1 cellular context compared by ENCODE assay signal in the genomic region with DNA sequence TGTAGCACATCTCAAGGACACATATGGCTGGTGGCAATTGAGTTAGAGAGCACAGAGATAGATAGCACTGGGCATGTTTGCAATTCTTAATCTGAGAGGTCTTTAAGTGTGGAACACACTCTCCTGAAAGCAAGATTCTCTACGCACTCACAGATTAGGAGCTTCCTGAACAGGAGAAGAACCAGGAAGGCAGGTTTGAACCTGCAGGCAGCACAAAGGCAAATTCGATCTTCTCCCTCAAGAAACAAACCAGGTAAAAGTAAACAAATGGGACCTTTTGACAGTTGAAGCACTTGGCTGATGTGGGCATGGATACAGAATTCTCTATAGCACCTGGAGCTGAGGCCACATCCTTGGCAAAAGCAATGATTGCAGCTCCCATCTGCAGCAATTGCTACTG.
TF ChIP-seq lines count a peak whose summit lies in the region.

No MANE protein-coding gene starts in this region.

TF ChIP-seq in SK-N-SH, 30 proteins besides CTCF, POLR2A, EP300 and RAD21 (continued from another document):
- TF ChIP-seq, protein P1, sequence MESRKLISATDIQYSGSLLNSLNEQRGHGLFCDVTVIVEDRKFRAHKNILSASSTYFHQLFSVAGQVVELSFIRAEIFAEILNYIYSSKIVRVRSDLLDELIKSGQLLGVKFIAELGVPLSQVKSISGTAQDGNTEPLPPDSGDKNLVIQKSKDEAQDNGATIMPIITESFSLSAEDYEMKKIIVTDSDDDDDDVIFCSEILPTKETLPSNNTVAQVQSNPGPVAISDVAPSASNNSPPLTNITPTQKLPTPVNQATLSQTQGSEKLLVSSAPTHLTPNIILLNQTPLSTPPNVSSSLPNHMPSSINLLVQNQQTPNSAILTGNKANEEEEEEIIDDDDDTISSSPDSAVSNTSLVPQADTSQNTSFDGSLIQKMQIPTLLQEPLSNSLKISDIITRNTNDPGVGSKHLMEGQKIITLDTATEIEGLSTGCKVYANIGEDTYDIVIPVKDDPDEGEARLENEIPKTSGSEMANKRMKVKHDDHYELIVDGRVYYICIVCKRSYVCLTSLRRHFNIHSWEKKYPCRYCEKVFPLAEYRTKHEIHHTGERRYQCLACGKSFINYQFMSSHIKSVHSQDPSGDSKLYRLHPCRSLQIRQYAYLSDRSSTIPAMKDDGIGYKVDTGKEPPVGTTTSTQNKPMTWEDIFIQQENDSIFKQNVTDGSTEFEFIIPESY (IDR thresholded peaks at IDR 0.05; ENCODE audit: borderline replicate concordance, low read depth): no peak
- TF ChIP-seq FOXJ3 (CRISPR knock-in tag; IDR thresholded peaks at IDR 0.05): no peak
- TF ChIP-seq, protein P2, sequence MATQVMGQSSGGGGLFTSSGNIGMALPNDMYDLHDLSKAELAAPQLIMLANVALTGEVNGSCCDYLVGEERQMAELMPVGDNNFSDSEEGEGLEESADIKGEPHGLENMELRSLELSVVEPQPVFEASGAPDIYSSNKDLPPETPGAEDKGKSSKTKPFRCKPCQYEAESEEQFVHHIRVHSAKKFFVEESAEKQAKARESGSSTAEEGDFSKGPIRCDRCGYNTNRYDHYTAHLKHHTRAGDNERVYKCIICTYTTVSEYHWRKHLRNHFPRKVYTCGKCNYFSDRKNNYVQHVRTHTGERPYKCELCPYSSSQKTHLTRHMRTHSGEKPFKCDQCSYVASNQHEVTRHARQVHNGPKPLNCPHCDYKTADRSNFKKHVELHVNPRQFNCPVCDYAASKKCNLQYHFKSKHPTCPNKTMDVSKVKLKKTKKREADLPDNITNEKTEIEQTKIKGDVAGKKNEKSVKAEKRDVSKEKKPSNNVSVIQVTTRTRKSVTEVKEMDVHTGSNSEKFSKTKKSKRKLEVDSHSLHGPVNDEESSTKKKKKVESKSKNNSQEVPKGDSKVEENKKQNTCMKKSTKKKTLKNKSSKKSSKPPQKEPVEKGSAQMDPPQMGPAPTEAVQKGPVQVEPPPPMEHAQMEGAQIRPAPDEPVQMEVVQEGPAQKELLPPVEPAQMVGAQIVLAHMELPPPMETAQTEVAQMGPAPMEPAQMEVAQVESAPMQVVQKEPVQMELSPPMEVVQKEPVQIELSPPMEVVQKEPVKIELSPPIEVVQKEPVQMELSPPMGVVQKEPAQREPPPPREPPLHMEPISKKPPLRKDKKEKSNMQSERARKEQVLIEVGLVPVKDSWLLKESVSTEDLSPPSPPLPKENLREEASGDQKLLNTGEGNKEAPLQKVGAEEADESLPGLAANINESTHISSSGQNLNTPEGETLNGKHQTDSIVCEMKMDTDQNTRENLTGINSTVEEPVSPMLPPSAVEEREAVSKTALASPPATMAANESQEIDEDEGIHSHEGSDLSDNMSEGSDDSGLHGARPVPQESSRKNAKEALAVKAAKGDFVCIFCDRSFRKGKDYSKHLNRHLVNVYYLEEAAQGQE (IDR thresholded peaks at IDR 0.05; ENCODE audit: low read depth, low read length): no peak
- TF ChIP-seq YY1 (IDR thresholded peaks at IDR 0.05; ENCODE audit: low read depth): no peak
- TF ChIP-seq FOXM1 (IDR thresholded peaks at IDR 0.05; ENCODE audit: low read depth): no peak
